21 cellular contexts compared by ENCODE assay signal in genomic region chr17:15744885-15745284, GRCh38. TPM values are rescaled to one million over a fixed set of nuclear protein-coding genes. Genes with fewer than 3 reads are reported as not detected.
DNase-seq lines count a peak whose midpoint lies in the region; ATAC-seq and TF ChIP-seq lines count a peak whose summit lies in the region.
"Had no signal": no experiment of that assay in that cellular context is flagged by ENCODE, and none has a peak within 500 bp of the region (broad histone marks: within the 10 kb centered on the region; RNA-seq: fewer than 3 reads in every experiment).

No MANE protein-coding gene starts in this region.

- H3K4me2 ChIP-seq in SK-N-SH, result no peak overlapping the region
- H3K4me2 ChIP-seq: BLaER1 treated with 17β-estradiol and CSF1 and Interleukin-3, amounts not matched to agents 10 nM and 100 nM had no signal

- POLR2A ChIA-PET in SK-N-SH (lab: Yijun Ruan, JAX), result no interaction called here

- peaks cover 0 to 15% of the 10 kb centered on the region in 2 experiments; a peak in 1 of 4 replicates for H3K4me1 ChIP-seq in SK-N-SH (ENCODE audit: control insufficient read depth in 1 of 2, insufficient read depth in 2 of 2, low read depth in 1 of 2, low read length in 1 of 2)
- H3K4me1 ChIP-seq in lower lobe of right lung, result no peaks in the 10 kb centered on the region
- no peaks in the 10 kb centered on the region for H3K4me1 ChIP-seq in tibial artery

- no peak overlapping the region; a peak in 1 of 4 replicates for H3K27ac ChIP-seq in SK-N-SH (ENCODE audit: low read depth in 2 of 2, low read length in 1 of 2)
- no peak overlapping the region for H3K27ac ChIP-seq in lower lobe of right lung
- H3K27ac ChIP-seq in tibial artery, result no peak overlapping the region
- H3K27ac ChIP-seq: BLaER1 treated with 17β-estradiol and CSF1 and Interleukin-3, amounts not matched to agents 10 nM and 100 nM; coronary artery; GM23248 had no signal

- no peak overlapping the region for H3K4me3 ChIP-seq in SK-N-SH (ENCODE audit: low read depth in 2 of 2, low read length in 1 of 2)
- H3K4me3 ChIP-seq in lower lobe of right lung, result no peak overlapping the region
- H3K4me3 ChIP-seq in tibial artery, result no peak overlapping the region
- H3K4me3 ChIP-seq: BLaER1 treated with 17β-estradiol and CSF1 and Interleukin-3, amounts not matched to agents 10 nM and 100 nM; coronary artery; GM23248 had no signal

- no peak overlapping the region for H2AFZ ChIP-seq in SK-N-SH (ENCODE audit: low read depth)
- H2AFZ ChIP-seq: GM23248 had no signal

- peak; percentile 6 for DNase-seq in DMS153 treated with DMSO at 0.1 percent for 48 hours (lab: John Stamatoyannopoulos, UW; ENCODE audit: unreplicated experiment)
- DNase-seq in SK-N-SH, result peak; percentile 51
- peak; percentile 58 for DNase-seq in lower lobe of right lung
- no peak for DNase-seq in tibial artery
- DNase-seq: activated CD4-positive, alpha-beta T cell treated with anti-CD3 and anti-CD28 coated beads, Interleukin-2, amount 50 U/mL, for 1 hour; activated T-cell treated with anti-CD3 and anti-CD28 coated beads, Interleukin-2, amount 50 U/mL, for 4 hours; amniotic stem cell; GM23248; head of caudate nucleus; left colon; NCI-H146; T1000 had no signal

- H3K27me3 ChIP-seq in SK-N-SH (ENCODE audit: insufficient read depth) (no peaks in the 10 kb centered on the region; the same call in 1 of the 2 replicates), lower lobe of right lung (ENCODE audit: low read depth) (no peaks in the 10 kb centered on the region), tibial artery (peaks cover 0 to 4% of the 10 kb centered on the region in 2 donors)
- H3K27me3 ChIP-seq: BLaER1 treated with 17β-estradiol and CSF1 and Interleukin-3, amounts not matched to agents 10 nM and 100 nM had no signal

- CTCF ChIA-PET in SK-N-SH (lab: Yijun Ruan, JAX), result no interaction called here

- intact Hi-C loops in lower lobe of right lung (cut with DNase I), result no loop called here
- intact Hi-C loops in tibial artery (cut with DNase I; ENCODE audit: low total_unique reads), result no loop called here

- ATAC-seq in lower lobe of right lung, result peak; percentile 34 to 73
- no peak for ATAC-seq in GM21619 (IDR thresholded peaks at IDR 0.05; ENCODE audit: unreplicated experiment)
- ATAC-seq in GM21367 (IDR thresholded peaks at IDR 0.05; ENCODE audit: unreplicated experiment), result no peak
- ATAC-seq in HG03439 (IDR thresholded peaks at IDR 0.05; ENCODE audit: unreplicated experiment), result no peak
- ATAC-seq: activated T-cell treated with anti-CD3 and anti-CD28 coated beads, Interleukin-2, amount 50 U/mL, for 4 hours; esophagus mucosa; left colon had no signal

- no peaks in the 10 kb centered on the region for H3F3A ChIP-seq in SK-N-SH (replicated peaks; ENCODE audit: insufficient read depth)

- TF ChIP-seq EP300 in Ishikawa (IDR thresholded peaks at IDR 0.05; ENCODE audit: borderline replicate concordance) (peak; percentile 95), SK-N-SH (IDR thresholded peaks at IDR 0.05; ENCODE audit: borderline replicate concordance in 1 of 2, low read depth in 1 of 2, low read length in 1 of 2) (no peak)

- H3K9me3 ChIP-seq in SK-N-SH, result no peaks in the 10 kb centered on the region
- no peaks in the 10 kb centered on the region for H3K9me3 ChIP-seq in lower lobe of right lung
- no peaks in the 10 kb centered on the region for H3K9me3 ChIP-seq in tibial artery

- H3K36me3 ChIP-seq in SK-N-SH (replicated peaks in 1 of 2; ENCODE audit: control insufficient read depth in 1 of 2, insufficient read depth in 2 of 2, low read length in 1 of 2), result no peaks in the 10 kb centered on the region
- no peaks in the 10 kb centered on the region for H3K36me3 ChIP-seq in lower lobe of right lung
- H3K36me3 ChIP-seq in tibial artery, result no peaks in the 10 kb centered on the region

- TF ChIP-seq CTCF in SK-N-SH (IDR thresholded peaks at IDR 0.05) (no peak), lower lobe of right lung (IDR thresholded peaks at IDR 0.05) (no peak), tibial artery (IDR thresholded peaks at IDR 0.05) (no peak)

- 46% methylated on average over 2 of the region's 2 CpGs for WGBS in SK-N-SH (ENCODE audit: low lambda C conversion rate)

- no peak for TF ChIP-seq RAD21 in Ishikawa (IDR thresholded peaks at IDR 0.05; ENCODE audit: low read depth)
- no peak for TF ChIP-seq RAD21 in SK-N-SH (IDR thresholded peaks at IDR 0.05; ENCODE audit: low read length)

- no peaks in the 10 kb centered on the region for H3K9me2 ChIP-seq in SK-N-SH

- H3K79me2 ChIP-seq in SK-N-SH (ENCODE audit: insufficient read depth), result no peaks in the 10 kb centered on the region

- no peak overlapping the region for H3K9ac ChIP-seq in SK-N-SH
- H3K9ac ChIP-seq: BLaER1 treated with 17β-estradiol and CSF1 and Interleukin-3, amounts not matched to agents 10 nM and 100 nM; GM23248 had no signal

- H4K20me1 ChIP-seq in SK-N-SH (ENCODE audit: insufficient read depth), result no peaks in the 10 kb centered on the region
- H4K20me1 ChIP-seq: BLaER1 treated with 17β-estradiol and CSF1 and Interleukin-3, amounts not matched to agents 10 nM and 100 nM had no signal

TF ChIP-seq in Ishikawa, 13 proteins besides CTCF, POLR2A, EP300 and RAD21 (continues in another document):
- peak; percentile 93 for TF ChIP-seq NFIC (IDR thresholded peaks at IDR 0.05)
- peak; percentile 100 for TF ChIP-seq TEAD4 (IDR thresholded peaks at IDR 0.05)
- TF ChIP-seq EGR1 (IDR thresholded peaks at IDR 0.05), result no peak
- no peak for TF ChIP-seq CREB1 (IDR thresholded peaks at IDR 0.05; ENCODE audit: low read depth)
- peak; percentile 83; the same call in 1 of the 2 replicates for TF ChIP-seq ZBTB7A (IDR thresholded peaks at IDR 0.05; ENCODE audit: low read depth)
- 0 out of 2 replicates have a peak, but pooled peaks have one; percentile 35 for TF ChIP-seq USF1 (IDR thresholded peaks at IDR 0.05)
- TF ChIP-seq TAF1 (IDR thresholded peaks at IDR 0.05; ENCODE audit: low read depth), result no peak
- peak; percentile 75 for TF ChIP-seq MAX (IDR thresholded peaks at IDR 0.05)
- peak; percentile 97 for TF ChIP-seq TCF12 (IDR thresholded peaks at IDR 0.05; ENCODE audit: low read depth)
- no peak for TF ChIP-seq YY1 (IDR thresholded peaks at IDR 0.05; ENCODE audit: low read depth)
- TF ChIP-seq CEBPB (IDR thresholded peaks at IDR 0.05), result peak; percentile 17; the same call in 1 of the 2 replicates

TF ChIP-seq in SK-N-SH, 30 proteins besides CTCF, POLR2A, EP300 and RAD21:
- TF ChIP-seq EZH2phosphoT487 (IDR thresholded peaks at IDR 0.05; ENCODE audit: borderline replicate concordance, low read depth) (no peak), RXRA (IDR thresholded peaks at IDR 0.05; ENCODE audit: borderline replicate concordance, low read depth) (no peak), NRF1 (IDR thresholded peaks at IDR 0.05; ENCODE audit: low read depth, low read length) (no peak), IRF3 (IDR thresholded peaks at IDR 0.05; ENCODE audit: low read depth, low read length) (no peak), MXI1 (IDR thresholded peaks at IDR 0.05; ENCODE audit: low read depth, low read length) (no peak), ZBTB33 (IDR thresholded peaks at IDR 0.05; ENCODE audit: borderline replicate concordance, low read depth) (no peak)

RNA-seq across cellular contexts. Expression of gene TBC1D26, which starts 12.8 kb away (rescaled TPM):
- not detected in 2 replicates for polyA plus RNA-seq in SK-N-SH (2012; rRNA removed)
- 0.01 TPM in 1 of 2 replicates, not detected in the other for polyA plus RNA-seq in SK-N-SH (2012; cell fraction: cytosol; rRNA removed)
- 0.12 and 0.23 TPM in 2 replicates for polyA plus RNA-seq in SK-N-SH (2012; cell fraction: nucleus; rRNA removed)
- not detected for total RNA-seq in lower lobe of right lung
- total RNA-seq: activated T-cell treated with anti-CD3 and anti-CD28 coated beads, Interleukin-2, amount 50 U/mL, for 4 hours; esophagus mucosa; GM23248; left colon; pulmonary artery endothelial cell had no signal
- polyA plus RNA-seq: GM23248, IgD-negative memory B cell had no signal

RNA-seq across cellular contexts. Expression of gene ZNF286A, which starts 45.3 kb away (rescaled TPM):
- 16.5 and 17.1 TPM in 2 replicates for polyA plus RNA-seq in SK-N-SH (2012; rRNA removed)
- 18.3 and 18.7 TPM in 2 replicates for polyA plus RNA-seq in SK-N-SH (2012; cell fraction: cytosol; rRNA removed)
- 17.8 and 18.3 TPM in 2 replicates for polyA plus RNA-seq in SK-N-SH (2012; cell fraction: nucleus; rRNA removed)
- total RNA-seq in lower lobe of right lung, result 11.2 TPM

Comparison
In these comparisons a context has a peak if more than half of its experiments do, and no peak if none do; other contexts are left out.
1. DNase-seq: peak in DMS153 treated with DMSO at 0.1 percent for 48 hours (single experiment), SK-N-SH (single experiment) and lower lobe of right lung (single experiment); none in tibial artery (0 of 2).
2. ATAC-seq: peak in lower lobe of right lung (2 of 2); none in GM21619 (single experiment), GM21367 (single experiment) and HG03439 (single experiment).